ENCODE assay signal across 20 cellular contexts in the genomic region with DNA sequence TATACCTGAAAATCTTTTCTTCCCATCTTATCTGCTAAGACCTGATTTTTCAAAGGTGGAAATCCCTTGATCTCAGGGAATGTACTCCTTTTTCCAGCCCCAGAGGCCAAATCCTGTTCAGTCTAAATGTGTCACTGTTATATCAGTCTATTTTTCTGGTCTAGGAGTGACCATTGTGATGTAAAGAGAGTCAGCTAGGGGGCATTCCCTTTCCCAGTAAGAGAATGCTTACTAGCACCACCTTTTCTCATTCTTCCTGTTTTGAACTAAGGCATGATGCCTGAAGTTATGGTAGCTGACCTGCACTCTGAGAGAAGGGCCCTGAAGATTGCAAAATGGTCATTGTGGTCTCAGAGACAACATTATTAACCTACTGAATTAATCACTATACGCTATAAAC.
"Had no signal": no experiment of that assay in that cellular context is flagged by ENCODE, and none has a peak within 500 bp of the region (broad histone marks: within the 10 kb centered on the region; RNA-seq: fewer than 3 reads in every experiment).

No MANE protein-coding gene starts in this region.

- ATAC-seq: psoas muscle; sciatic nerve; stimulated activated effector memory CD8-positive, alpha-beta T cell treated with anti-CD3 and anti-CD28 coated beads, Interleukin-12 subunit alpha, Interleukin-12 subunit beta, amount 100 ng/mL, for 72 hours had no signal

- H3K4me1 ChIP-seq: left ventricle myocardium inferior, psoas muscle had no signal

- H3K27ac ChIP-seq: brain microvascular endothelial cell, left ventricle myocardium inferior, psoas muscle had no signal

- H3K27me3 ChIP-seq: brain microvascular endothelial cell had no signal

- H3K4me3 ChIP-seq: left ventricle myocardium inferior, psoas muscle, smooth muscle cell had no signal

- H3K9me3 Mint-ChIP-seq: T-helper 1 cell treated with Interleukin-12 subunit alpha and Interleukin-12 subunit beta and Interleukin-4 antibody, amounts not matched to agents 30 μg/mL and 1 μg/mL, for 36 hours had no signal

- H3K4me2 ChIP-seq: smooth muscle cell had no signal

- H3K4me3 Mint-ChIP-seq: stimulated activated effector memory CD8-positive, alpha-beta T cell treated with anti-CD3 and anti-CD28 coated beads, Interleukin-12 subunit alpha, Interleukin-12 subunit beta, amount 100 ng/mL, for 72 hours; T-helper 1 cell treated with Interleukin-12 subunit alpha and Interleukin-12 subunit beta and Interleukin-4 antibody, amounts not matched to agents 30 μg/mL and 1 μg/mL, for 36 hours had no signal

- H3K36me3 Mint-ChIP-seq: stimulated activated effector memory CD8-positive, alpha-beta T cell treated with anti-CD3 and anti-CD28 coated beads, Interleukin-12 subunit alpha, Interleukin-12 subunit beta, amount 100 ng/mL, for 72 hours had no signal

- H3K27ac Mint-ChIP-seq: stimulated activated effector memory CD8-positive, alpha-beta T cell treated with anti-CD3 and anti-CD28 coated beads, Interleukin-12 subunit alpha, Interleukin-12 subunit beta, amount 100 ng/mL, for 72 hours; T-helper 1 cell treated with Interleukin-12 subunit alpha and Interleukin-12 subunit beta and Interleukin-4 antibody, amounts not matched to agents 30 μg/mL and 1 μg/mL, for 36 hours had no signal

- H3K36me3 ChIP-seq: brain microvascular endothelial cell, left ventricle myocardium inferior had no signal

- H3K4me1 Mint-ChIP-seq: stimulated activated effector memory CD8-positive, alpha-beta T cell treated with anti-CD3 and anti-CD28 coated beads, Interleukin-12 subunit alpha, Interleukin-12 subunit beta, amount 100 ng/mL, for 72 hours had no signal

- DNase-seq: activated CD4-positive, CD25-positive, alpha-beta regulatory T cell treated with anti-CD3 and anti-CD28 coated beads, Interleukin-2, amount 50 U/mL, for 72 hours; activated CD8-positive, alpha-beta memory T cell treated with anti-CD3 and anti-CD28 coated beads for 24 hours; activated CD8-positive, alpha-beta memory T cell treated with anti-CD3 and anti-CD28 coated beads, Interleukin-2, amount 50 U/mL, for 48 hours; activated effector memory CD4-positive, alpha-beta T cell treated with Interleukin-2 at 50 U/mL for 16 hours; activated naive CD4-positive, alpha-beta T cell treated with anti-CD3 and anti-CD28 coated beads, Interleukin-2, amount 50 U/mL, for 16 hours; activated T-cell treated with anti-CD3 and anti-CD28 coated beads, Interleukin-2, amount 50 U/mL, for 48 hours; aorta; brain microvascular endothelial cell; central memory CD4-positive, alpha-beta T cell; erythroblast; foreskin melanocyte; glutamatergic neuron; hypothalamus; left ventricle myocardium inferior; psoas muscle; stimulated activated CD4-positive, alpha-beta T cell treated with anti-CD3 and anti-CD28 coated beads, Interleukin-4, amount 100 ng/mL, for 1 hour had no signal
